ENCODE assay signal across 9 cellular contexts in the genomic region with DNA sequence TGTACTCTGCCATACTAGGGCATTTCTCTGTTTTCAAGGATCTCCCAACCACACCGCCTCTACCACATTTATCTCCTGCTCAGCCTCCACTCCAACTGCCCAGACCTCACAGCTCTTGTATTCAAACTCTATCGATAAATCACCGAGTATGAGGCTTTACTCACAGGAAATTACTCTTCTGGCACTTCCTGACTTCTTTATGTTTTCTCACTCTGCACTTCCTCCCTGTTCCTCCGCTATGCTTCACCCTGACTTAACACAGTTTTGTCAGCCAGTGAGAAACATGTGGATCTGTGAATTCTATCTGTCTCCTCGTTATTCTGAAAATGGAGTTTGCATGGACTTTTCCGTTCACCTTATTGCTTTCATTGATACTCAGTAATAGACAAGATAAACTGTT. TPM values are rescaled to one million over a fixed set of nuclear protein-coding genes. Genes with fewer than 3 reads are reported as not detected.
DNase-seq lines count a peak whose midpoint lies in the region; ATAC-seq and TF ChIP-seq lines count a peak whose summit lies in the region.
"Had no signal": no experiment of that assay in that cellular context is flagged by ENCODE, and none has a peak within 500 bp of the region (broad histone marks: within the 10 kb centered on the region; RNA-seq: fewer than 3 reads in every experiment).

No MANE protein-coding gene starts in this region.

- H3K23me2 ChIP-seq in H9 (ENCODE audit: insufficient read length, low read depth, low read length, poor library complexity, severe bottlenecking): no peaks in the 10 kb centered on the region

- H3K79me2 ChIP-seq in DOHH2 (ENCODE audit: control insufficient read depth, low read length): peaks cover 49% of the 10 kb centered on the region
- H3K79me2 ChIP-seq in H9 (ENCODE audit: insufficient read depth, low read length): no peaks in the 10 kb centered on the region

- peak overlapping the region; percentile 88 for H3K27ac ChIP-seq in DOHH2 (ENCODE audit: low read depth, low read length)
- H3K27ac ChIP-seq in KOPT-K1 (ENCODE audit: low read depth, low read length, poor library complexity, severe bottlenecking): peak overlapping the region; percentile 73
- no peak overlapping the region for H3K27ac ChIP-seq in H9 (ENCODE audit: insufficient read length, low read depth, low read length)

- peak overlapping the region; percentile 90 for H3K27ac Mint-ChIP-seq in activated naive CD8-positive, alpha-beta T cell
- H3K27ac Mint-ChIP-seq in natural killer cell treated with Interleukin-12 subunit alpha and Interleukin-12 subunit beta and Interleukin-15 and Interleukin-18, amount 100 ng/mL, for 72 hours: peak overlapping the region; percentile 92 to 97
- H3K27ac Mint-ChIP-seq in H9: no peak overlapping the region

- no peak overlapping the region for H3K9ac ChIP-seq in H9 (ENCODE audit: extremely low read depth, insufficient read length, low read length)

- H3K18ac ChIP-seq in H9 (ENCODE audit: insufficient read length, low read depth, low read length): no peak overlapping the region

- H3K14ac ChIP-seq in H9 (ENCODE audit: insufficient read depth, low read length): no peak overlapping the region

- peaks cover 54% of the 10 kb centered on the region for H3K4me1 Mint-ChIP-seq in activated naive CD8-positive, alpha-beta T cell (ENCODE audit: low read depth)
- peaks cover 38 to 45% of the 10 kb centered on the region in 2 donors for H3K4me1 Mint-ChIP-seq in natural killer cell treated with Interleukin-12 subunit alpha and Interleukin-12 subunit beta and Interleukin-15 and Interleukin-18, amount 100 ng/mL, for 72 hours (ENCODE audit: low read depth in 2 of 2)
- H3K4me1 Mint-ChIP-seq in H9: peaks cover 7 to 9% of the 10 kb centered on the region in 2 experiments

- peak overlapping the region; percentile 84 for H3K4me3 Mint-ChIP-seq in activated naive CD8-positive, alpha-beta T cell
- H3K4me3 Mint-ChIP-seq in natural killer cell treated with Interleukin-12 subunit alpha and Interleukin-12 subunit beta and Interleukin-15 and Interleukin-18, amount 100 ng/mL, for 72 hours: peak overlapping the region; percentile 94
- no peak overlapping the region for H3K4me3 Mint-ChIP-seq in H9

- H4K20me1 ChIP-seq in DOHH2 (ENCODE audit: control insufficient read depth, insufficient read depth, low read depth, low read length) (no peaks in the 10 kb centered on the region), H9 (ENCODE audit: control insufficient read depth, insufficient read depth, insufficient read length) (no peaks in the 10 kb centered on the region)

- H2AFZ ChIP-seq in H9 (ENCODE audit: low read length): no peak overlapping the region

- no peak overlapping the region for H3T11ph ChIP-seq in H9 (ENCODE audit: low read length)

- no peak overlapping the region for H4K8ac ChIP-seq in H9 (replicated peaks; ENCODE audit: insufficient read length, low read depth, low read length)

- H3K79me1 ChIP-seq in H9 (ENCODE audit: insufficient read depth, low read depth, low read length, poor library complexity, severe bottlenecking): no peaks in the 10 kb centered on the region

- in situ Hi-C loops in GM13976 (cut with MboI; ENCODE audit: low sequenced_read_pairs, unreplicated experiment): no loop called here

- H2BK5ac ChIP-seq in H9 (ENCODE audit: insufficient read length, low read length): no peak overlapping the region

- DNase-seq in natural killer cell treated with Interleukin-12 subunit alpha and Interleukin-12 subunit beta and Interleukin-15 and Interleukin-18, amount 100 ng/mL, for 72 hours (ENCODE audit: low spot score): no peak
- DNase-seq in GM13976 (ENCODE audit: low spot score): no peak
- DNase-seq in HCEC 1CT: no peak
- no peak for DNase-seq in H9
- DNase-seq: NCI-H1694 treated with DMSO at 0.1 percent for 48 hours had no signal

- H3K27me3 ChIP-seq in DOHH2 (ENCODE audit: control insufficient read depth, low read length) (no peaks in the 10 kb centered on the region), H9 (ENCODE audit: insufficient read depth, low read length) (no peaks in the 10 kb centered on the region)

- H2BK12ac ChIP-seq in H9 (ENCODE audit: insufficient read length, low read depth, low read length): no peak overlapping the region

- ATAC-seq in natural killer cell treated with Interleukin-12 subunit alpha and Interleukin-12 subunit beta and Interleukin-15 and Interleukin-18, amount 100 ng/mL, for 72 hours: peak in 1 of 2 donors; percentile 63
- no peak for ATAC-seq in HG03135 (IDR thresholded peaks at IDR 0.05; ENCODE audit: unreplicated experiment)

- H2BK20ac ChIP-seq in H9 (ENCODE audit: low read depth, low read length, poor library complexity, severe bottlenecking): no peak overlapping the region

- H3K4me3 ChIP-seq in DOHH2 (ENCODE audit: low read length): peak overlapping the region; percentile 84

- no CpG with 5 or more reads among the region's 6 CpGs for WGBS in H9 (ENCODE audit: extremely low coverage, insufficient read length, low lambda C conversion rate)

- no peak overlapping the region for H2BK120ac ChIP-seq in H9 (ENCODE audit: low read depth, low read length, poor library complexity, severe bottlenecking)

- no peak overlapping the region for H3K23ac ChIP-seq in H9 (ENCODE audit: insufficient read length, low read depth, low read length)

- no peak overlapping the region for H4K5ac ChIP-seq in H9 (ENCODE audit: insufficient read length, low read depth, low read length)

- H2BK15ac ChIP-seq in H9 (ENCODE audit: low read depth, low read length): no peak overlapping the region

- H3K56ac ChIP-seq in H9 (ENCODE audit: insufficient read length, low read depth, low read length): no peak overlapping the region

- no peak overlapping the region for H4K91ac ChIP-seq in H9 (ENCODE audit: insufficient read length, low read depth, low read length)

- H3K9me3 ChIP-seq in DOHH2 (ENCODE audit: control insufficient read depth, insufficient read depth, low read length): no peaks in the 10 kb centered on the region
- H3K9me3 ChIP-seq in KOPT-K1 (ENCODE audit: insufficient read depth, low read length, poor library complexity, severe bottlenecking): no peaks in the 10 kb centered on the region
- H3K9me3 ChIP-seq in H9 (ENCODE audit: control insufficient read depth, low read depth, low read length): no peaks in the 10 kb centered on the region

- H3K4me1 ChIP-seq in DOHH2 (ENCODE audit: control insufficient read depth, low read length) (peaks cover 45% of the 10 kb centered on the region), H9 (ENCODE audit: insufficient read depth, low read length) (no peaks in the 10 kb centered on the region)

- no peak for TF ChIP-seq CTCF in DOHH2 (IDR thresholded peaks at IDR 0.05; ENCODE audit: low read depth, low read length, poor library complexity, severe bottlenecking)
- no peak for TF ChIP-seq CTCF in GM13976 (IDR thresholded peaks at IDR 0.05; ENCODE audit: borderline replicate concordance, control extremely low read depth, extremely low read depth, insufficient read depth, missing control alignments)
- no peak for TF ChIP-seq CTCF in H9 (conservative IDR thresholded peaks at IDR 0.05)

- H3K36me3 ChIP-seq in DOHH2 (ENCODE audit: control insufficient read depth, low read length) (peaks cover 3% of the 10 kb centered on the region; the same call in 1 of the 2 replicates), KOPT-K1 (ENCODE audit: insufficient read depth, low read length) (no peaks in the 10 kb centered on the region)

- H3K4me2 ChIP-seq in DOHH2 (ENCODE audit: low read length) (peak overlapping the region; percentile 74), H9 (ENCODE audit: insufficient read depth, insufficient read length, low read length) (no peak overlapping the region)

- no peak overlapping the region for H2AK5ac ChIP-seq in H9 (ENCODE audit: insufficient read length, low read length)

- no peaks in the 10 kb centered on the region for H3K27me3 Mint-ChIP-seq in activated naive CD8-positive, alpha-beta T cell
- H3K27me3 Mint-ChIP-seq in natural killer cell treated with Interleukin-12 subunit alpha and Interleukin-12 subunit beta and Interleukin-15 and Interleukin-18, amount 100 ng/mL, for 72 hours: no peaks in the 10 kb centered on the region
- peaks cover 2% of the 10 kb centered on the region; the same call in 1 of the 2 replicates for H3K27me3 Mint-ChIP-seq in H9 (ENCODE audit: low read depth)

- no peak overlapping the region for H3K4ac ChIP-seq in H9 (ENCODE audit: low read depth, low read length)

- peaks cover 8% of the 10 kb centered on the region for H3K36me3 Mint-ChIP-seq in activated naive CD8-positive, alpha-beta T cell
- H3K36me3 Mint-ChIP-seq in natural killer cell treated with Interleukin-12 subunit alpha and Interleukin-12 subunit beta and Interleukin-15 and Interleukin-18, amount 100 ng/mL, for 72 hours: peaks cover 6% of the 10 kb centered on the region
- peaks cover 5 to 15% (median 5%) of the 10 kb centered on the region in 3 experiments for H3K36me3 Mint-ChIP-seq in H9 (ENCODE audit: insufficient read depth in 1 of 3, low read depth in 3 of 3)

- no peaks in the 10 kb centered on the region for H3K9me3 Mint-ChIP-seq in activated naive CD8-positive, alpha-beta T cell (ENCODE audit: low read depth)
- H3K9me3 Mint-ChIP-seq in natural killer cell treated with Interleukin-12 subunit alpha and Interleukin-12 subunit beta and Interleukin-15 and Interleukin-18, amount 100 ng/mL, for 72 hours: no peaks in the 10 kb centered on the region
- peaks cover 4 to 5% of the 10 kb centered on the region in 2 experiments; a peak in 4 of 5 replicates for H3K9me3 Mint-ChIP-seq in H9

- H3F3A ChIP-seq in DOHH2 (ENCODE audit: control insufficient read depth, insufficient read depth): peaks cover 26% of the 10 kb centered on the region

- no peaks in the 10 kb centered on the region for H3K9me2 ChIP-seq in DOHH2 (replicated peaks; ENCODE audit: control insufficient read depth, low read length)

RNA-seq across cellular contexts. Expression of gene CARD8, which starts 2.6 kb away (rescaled TPM):
- 100 to 1,000 TPM; 172 to 176 TPM for total RNA-seq in natural killer cell treated with Interleukin-12 subunit alpha and Interleukin-12 subunit beta and Interleukin-15 and Interleukin-18, amount 100 ng/mL, for 72 hours
- 20.3 and 21.0 TPM in 2 replicates for total RNA-seq in H9 (2021)

RNA-seq across cellular contexts. Expression of gene ZNF114, which starts 11.5 kb away (rescaled TPM):
- total RNA-seq in natural killer cell treated with Interleukin-12 subunit alpha and Interleukin-12 subunit beta and Interleukin-15 and Interleukin-18, amount 100 ng/mL, for 72 hours: under 1 TPM in 1 of 2 donors, not detected in 1; 0.64 TPM
- total RNA-seq in H9 (2021): 20.2 and 20.3 TPM in 2 replicates

Comparison
In these comparisons a context has a peak if more than half of its experiments do, and no peak if none do; other contexts are left out.
1. H3K27ac Mint-ChIP-seq: peak in activated naive CD8-positive, alpha-beta T cell (single experiment) and natural killer cell treated with Interleukin-12 subunit alpha and Interleukin-12 subunit beta and Interleukin-15 and Interleukin-18, amount 100 ng/mL, for 72 hours (2 of 2); none in H9 (0 of 3).
2. H3K4me3 Mint-ChIP-seq: peak in activated naive CD8-positive, alpha-beta T cell (single experiment) and natural killer cell treated with Interleukin-12 subunit alpha and Interleukin-12 subunit beta and Interleukin-15 and Interleukin-18, amount 100 ng/mL, for 72 hours (single experiment); none in H9 (0 of 2).
3. RNA of gene ZNF114, which starts 11.5 kb away (total RNA-seq): 20.2 to 20.3 TPM in H9; 0.64 TPM in natural killer cell treated with Interleukin-12 subunit alpha and Interleukin-12 subunit beta and Interleukin-15 and Interleukin-18, amount 100 ng/mL, for 72 hours; every median in the first group is over 10 times any median in the second.